21 cellular contexts compared by ENCODE assay signal in genomic region chr22:46143491-46144147, GRCh38. TPM values are rescaled to one million over a fixed set of nuclear protein-coding genes. Genes with fewer than 3 reads are reported as not detected.
A peak's percentile ranks its signal among the peaks of the same experiment; 100 is the strongest.
DNase-seq lines count a peak whose midpoint lies in the region; ATAC-seq and TF ChIP-seq lines count a peak whose summit lies in the region.
"Had no signal": no experiment of that assay in that cellular context is flagged by ENCODE, and none has a peak within 500 bp of the region (broad histone marks: within the 10 kb centered on the region; RNA-seq: fewer than 3 reads in every experiment).

No MANE protein-coding gene starts in this region.

- no peak overlapping the region for H3K4me2 ChIP-seq in parathyroid adenoma (ENCODE audit: low read length)
- H3K4me2 ChIP-seq: BLaER1 treated with 17β-estradiol and CSF1 and Interleukin-3, amounts not matched to agents 10 nM and 100 nM; GM23338; KMS-11 had no signal

- H3K27ac ChIP-seq in left lung (no peak overlapping the region), parathyroid adenoma (peak overlapping the region; percentile 93)
- H3K27ac ChIP-seq: BLaER1 treated with 17β-estradiol and CSF1 and Interleukin-3, amounts not matched to agents 10 nM and 100 nM; KMS-11; Peyer's patch; SJCRH30 had no signal

- H3K9ac ChIP-seq in parathyroid adenoma: no peak overlapping the region
- H3K9ac ChIP-seq: BLaER1 treated with 17β-estradiol and CSF1 and Interleukin-3, amounts not matched to agents 10 nM and 100 nM; KMS-11 had no signal

- no peak overlapping the region for H3K4me3 Mint-ChIP-seq in activated naive CD4-positive, alpha-beta T cell treated with anti-CD3 and anti-CD28 coated beads, Interleukin-2, amount 50 U/mL, for 24 hours
- H3K4me3 Mint-ChIP-seq in activated naive CD4-positive, alpha-beta T cell treated with anti-CD3 and anti-CD28 coated beads for 36 hours: no peak overlapping the region
- H3K4me3 Mint-ChIP-seq: CD4-positive, alpha-beta memory T cell; GM23338 had no signal

- H2AFZ ChIP-seq in parathyroid adenoma: peak overlapping the region; percentile 50
- H2AFZ ChIP-seq: GM23338 had no signal

- H3K4me3 ChIP-seq in left lung (no peak overlapping the region), parathyroid adenoma (ENCODE audit: low read depth, low read length) (no peak overlapping the region)
- H3K4me3 ChIP-seq: BLaER1 treated with 17β-estradiol and CSF1 and Interleukin-3, amounts not matched to agents 10 nM and 100 nM; GM23338; HAP-1; Peyer's patch; SJCRH30 had no signal

- intact Hi-C loops in activated naive CD4-positive, alpha-beta T cell treated with anti-CD3 and anti-CD28 coated beads for 36 hours (cut with micrococcal nuclease): no loop called here
- intact Hi-C loops in left lung (cut with DNase I): no loop called here

- H3K9me3 ChIP-seq in left lung (no peaks in the 10 kb centered on the region), parathyroid adenoma (ENCODE audit: control insufficient read depth, low read length) (no peaks in the 10 kb centered on the region)
- H3K9me3 ChIP-seq: BLaER1 treated with 17β-estradiol and CSF1 and Interleukin-3, amounts not matched to agents 10 nM and 100 nM; HAP-1; Peyer's patch; SJCRH30 had no signal

- H3K27me3 ChIP-seq in left lung (peaks cover 0 to 9% of the 10 kb centered on the region in 2 donors), parathyroid adenoma (ENCODE audit: control insufficient read depth, insufficient read depth, low read length) (no peaks in the 10 kb centered on the region)
- H3K27me3 ChIP-seq: Peyer's patch had no signal

- H3K4me1 ChIP-seq in left lung (peaks cover 0 to 2% of the 10 kb centered on the region in 2 donors), parathyroid adenoma (peaks cover 17% of the 10 kb centered on the region)
- H3K4me1 ChIP-seq: HAP-1 had no signal

- no peaks in the 10 kb centered on the region for H3K36me3 ChIP-seq in left lung
- H3K36me3 ChIP-seq in parathyroid adenoma (ENCODE audit: control insufficient read depth, insufficient read depth, low read length): no peaks in the 10 kb centered on the region
- H3K36me3 ChIP-seq: BLaER1 treated with 17β-estradiol and CSF1 and Interleukin-3, amounts not matched to agents 10 nM and 100 nM; HAP-1; Peyer's patch; SJCRH30 had no signal

- ATAC-seq in left lung: no peak
- ATAC-seq: GM23338 had no signal

- H3K36me3 Mint-ChIP-seq in activated naive CD4-positive, alpha-beta T cell treated with anti-CD3 and anti-CD28 coated beads, Interleukin-2, amount 50 U/mL, for 24 hours: no peaks in the 10 kb centered on the region
- H3K36me3 Mint-ChIP-seq in activated naive CD4-positive, alpha-beta T cell treated with anti-CD3 and anti-CD28 coated beads for 36 hours (ENCODE audit: low read depth): no peaks in the 10 kb centered on the region
- H3K36me3 Mint-ChIP-seq: CD4-positive, alpha-beta memory T cell had no signal

- TF ChIP-seq CTCF in left lung (IDR thresholded peaks at IDR 0.05) (no peak), parathyroid adenoma (IDR thresholded peaks at IDR 0.05) (no peak)

- H3K27ac Mint-ChIP-seq in activated naive CD4-positive, alpha-beta T cell treated with anti-CD3 and anti-CD28 coated beads, Interleukin-2, amount 50 U/mL, for 24 hours: peak overlapping the region; percentile 15
- H3K27ac Mint-ChIP-seq in activated naive CD4-positive, alpha-beta T cell treated with anti-CD3 and anti-CD28 coated beads for 36 hours: no peak overlapping the region
- H3K27ac Mint-ChIP-seq: CD4-positive, alpha-beta memory T cell; GM23338 had no signal

- DNase-seq in activated naive CD4-positive, alpha-beta T cell treated with anti-CD3 and anti-CD28 coated beads for 36 hours: no peak
- DNase-seq in left lung: peak; percentile 22 to 61
- peak; percentile 42 for DNase-seq in ureter (ENCODE audit: low spot score)
- DNase-seq in NK-92 (lab: John Stamatoyannopoulos, UW; ENCODE audit: unreplicated experiment): no peak
- DNase-seq in NCI-H1436 (lab: John Stamatoyannopoulos, UW): no peak
- DNase-seq: 8988T; CD4-positive, alpha-beta memory T cell; DMS153; IMR-90; NCI-H1105; NCI-H2029 treated with DMSO at 0.1 percent for 48 hours; NCI-H345; NCI-H774; SJCRH30 had no signal

- H3K9me3 Mint-ChIP-seq in activated naive CD4-positive, alpha-beta T cell treated with anti-CD3 and anti-CD28 coated beads, Interleukin-2, amount 50 U/mL, for 24 hours: no peaks in the 10 kb centered on the region
- H3K9me3 Mint-ChIP-seq in activated naive CD4-positive, alpha-beta T cell treated with anti-CD3 and anti-CD28 coated beads for 36 hours: no peaks in the 10 kb centered on the region
- H3K9me3 Mint-ChIP-seq: GM23338 had no signal

- CTCF ChIA-PET in activated naive CD4-positive, alpha-beta T cell treated with anti-CD3 and anti-CD28 coated beads for 36 hours (lab: Charles Lee): no interaction called here

- H3K79me2 ChIP-seq in parathyroid adenoma: no peaks in the 10 kb centered on the region

- H3K4me1 Mint-ChIP-seq in activated naive CD4-positive, alpha-beta T cell treated with anti-CD3 and anti-CD28 coated beads, Interleukin-2, amount 50 U/mL, for 24 hours: peaks cover under 1% of the 10 kb centered on the region
- no peaks in the 10 kb centered on the region for H3K4me1 Mint-ChIP-seq in activated naive CD4-positive, alpha-beta T cell treated with anti-CD3 and anti-CD28 coated beads for 36 hours (ENCODE audit: low read depth)
- H3K4me1 Mint-ChIP-seq: GM23338 had no signal

- H3K27me3 Mint-ChIP-seq in activated naive CD4-positive, alpha-beta T cell treated with anti-CD3 and anti-CD28 coated beads, Interleukin-2, amount 50 U/mL, for 24 hours: no peaks in the 10 kb centered on the region
- no peaks in the 10 kb centered on the region for H3K27me3 Mint-ChIP-seq in activated naive CD4-positive, alpha-beta T cell treated with anti-CD3 and anti-CD28 coated beads for 36 hours (ENCODE audit: low read depth)
- H3K27me3 Mint-ChIP-seq: CD4-positive, alpha-beta memory T cell had no signal

RNA-seq across cellular contexts. Expression of gene PPARA, which starts 6.7 kb away (rescaled TPM):
- 1 to 10 TPM; 4.9 to 6.5 TPM for total RNA-seq in activated naive CD4-positive, alpha-beta T cell treated with anti-CD3 and anti-CD28 coated beads for 36 hours
- total RNA-seq in left lung: 10 to 100 TPM; 19.4 to 22.3 TPM
- 29.1 TPM for total RNA-seq in ureter

Comparison
In these comparisons a context has a peak if more than half of its experiments do, and no peak if none do; other contexts are left out.
1. DNase-seq: peak in left lung (2 of 2) and ureter (single experiment); none in activated naive CD4-positive, alpha-beta T cell treated with anti-CD3 and anti-CD28 coated beads for 36 hours (single experiment), NK-92 (single experiment) and NCI-H1436 (single experiment).